1 cellular context compared by ENCODE assay signal in genomic region chr4:8267077-8267476, GRCh38.
TF ChIP-seq lines count a peak whose summit lies in the region.

No MANE protein-coding gene starts in this region.

TF ChIP-seq in H1, 55 proteins besides CTCF, POLR2A, EP300 and RAD21 (continued from another document):
- TF ChIP-seq E2F6 (IDR thresholded peaks at IDR 0.05) (no peak), MAX (IDR thresholded peaks at IDR 0.05) (no peak), SP4 (IDR thresholded peaks at IDR 0.05; ENCODE audit: low read length) (no peak), ASH2L (IDR thresholded peaks at IDR 0.05; ENCODE audit: low read length) (no peak), BRCA1 (IDR thresholded peaks at IDR 0.05; ENCODE audit: low read depth, low read length) (no peak), CHD1 (IDR thresholded peaks at IDR 0.05; ENCODE audit: low read depth, low read length) (no peak), SIX5 (IDR thresholded peaks at IDR 0.05; ENCODE audit: low read depth, low read length) (no peak), ATF2 (IDR thresholded peaks at IDR 0.05; ENCODE audit: low read length) (no peak), PHF8 (conservative IDR thresholded peaks at IDR 0.05; ENCODE audit: low read depth, low read length) (no peak), USF2 (IDR thresholded peaks at IDR 0.05; ENCODE audit: low read length) (no peak), POU5F1 (IDR thresholded peaks at IDR 0.05; ENCODE audit: low read depth, low read length) (no peak)
